Comparison of ENCODE assay signal across 3 cellular contexts in genomic region chr6:158772172-158772571, GRCh38.
TF ChIP-seq lines count a peak whose summit lies in the region.

No MANE protein-coding gene starts in this region.

TF ChIP-seq in GM12891, 5 proteins besides CTCF, POLR2A, EP300 and RAD21:
- no peak for TF ChIP-seq PAX5 (IDR thresholded peaks at IDR 0.05; ENCODE audit: insufficient read depth, low read length, severe bottlenecking)
- no peak for TF ChIP-seq POLR2AphosphoS5 (IDR thresholded peaks at IDR 0.05; ENCODE audit: low read depth, low read length)
- no peak for TF ChIP-seq TAF1 (IDR thresholded peaks at IDR 0.05; ENCODE audit: low read depth, low read length)
- TF ChIP-seq SPI1 (IDR thresholded peaks at IDR 0.05; ENCODE audit: low read depth, low read length) = no peak
- TF ChIP-seq POU2F2 (IDR thresholded peaks at IDR 0.05; ENCODE audit: low read depth, low read length) = no peak

TF ChIP-seq in K562, 482 proteins besides CTCF, POLR2A, EP300 and RAD21:
- TF ChIP-seq NR2C1 (IDR thresholded peaks at IDR 0.05) (no peak), NR2C1 (tag; IDR thresholded peaks at IDR 0.05) (no peak), RREB1 (CRISPR knock-in tag; IDR thresholded peaks at IDR 0.05) (no peak), NR0B1 (IDR thresholded peaks at IDR 0.05; ENCODE audit: partially characterized antibody) (no peak), RBM15 (IDR thresholded peaks at IDR 0.05; ENCODE audit: insufficient read depth, low read length) (no peak), POLR2G (IDR thresholded peaks at IDR 0.05; ENCODE audit: low read depth, low read length) (peak; percentile 45; the same call in 1 of the 2 replicates), ZBTB8A (IDR thresholded peaks at IDR 0.05; ENCODE audit: partially characterized antibody) (no peak)

TF ChIP-seq in HepG2, 621 proteins besides CTCF, POLR2A, EP300 and RAD21:
- TF ChIP-seq TAF1 (CRISPR knock-in tag; IDR thresholded peaks at IDR 0.05) = no peak
- no peak for TF ChIP-seq TRIM24 (CRISPR knock-in tag; IDR thresholded peaks at IDR 0.05)
- TF ChIP-seq, protein P1, sequence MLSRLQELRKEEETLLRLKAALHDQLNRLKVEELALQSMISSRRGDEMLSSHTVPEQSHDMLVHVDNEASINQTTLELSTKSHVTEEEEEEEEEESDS (CRISPR knock-in tag; IDR thresholded peaks at IDR 0.05; ENCODE audit: borderline replicate concordance) = no peak
- TF ChIP-seq SMYD3 (CRISPR knock-in tag; IDR thresholded peaks at IDR 0.05) = no peak
- no peak for TF ChIP-seq PAF1 (CRISPR knock-in tag; IDR thresholded peaks at IDR 0.05)
- no peak for TF ChIP-seq MYNN (CRISPR knock-in tag; IDR thresholded peaks at IDR 0.05; ENCODE audit: low read depth)
- TF ChIP-seq MED13 (CRISPR knock-in tag; IDR thresholded peaks at IDR 0.05) = no peak
- TF ChIP-seq ZNF180 (CRISPR knock-in tag; IDR thresholded peaks at IDR 0.05; ENCODE audit: borderline replicate concordance, low read depth) = no peak
- TF ChIP-seq SNRNP70 (IDR thresholded peaks at IDR 0.05; ENCODE audit: low read depth, low read length) = no peak
- no peak for TF ChIP-seq CBX1 (IDR thresholded peaks at IDR 0.05; ENCODE audit: low read depth)
- TF ChIP-seq FOXA3 (CRISPR knock-in tag; IDR thresholded peaks at IDR 0.05) = no peak
